In genomic region chr14:100106260-100106659, GRCh38 we compare ENCODE assay signal across 11 cellular contexts. TPM values are rescaled to one million over a fixed set of nuclear protein-coding genes. Genes with fewer than 3 reads are reported as not detected.
DNase-seq lines count a peak whose midpoint lies in the region; ATAC-seq and TF ChIP-seq lines count a peak whose summit lies in the region.
"Had no signal": no experiment of that assay in that cellular context is flagged by ENCODE, and none has a peak within 500 bp of the region (broad histone marks: within the 10 kb centered on the region; RNA-seq: fewer than 3 reads in every experiment).

No MANE protein-coding gene starts in this region.

- no peak for DNase-seq in HL-60 (ENCODE audit: low read depth in 1 of 2, low spot score in 1 of 2)
- DNase-seq in activated naive CD8-positive, alpha-beta T cell treated with anti-CD3 and anti-CD28 coated beads for 36 hours, result peak; percentile 68
- DNase-seq in stimulated activated CD4-positive, alpha-beta T cell treated with anti-CD3 and anti-CD28 coated beads, Interleukin-1b, Interleukin-23, amount 100 ng/mL, for 24 hours (ENCODE audit: low read depth in 4 of 4, low spot score in 1 of 4), result peak in 3 of 4 experiments; percentile 26 to 49 (median 37)
- DNase-seq in transverse colon, result no peak
- DNase-seq in omental fat pad (ENCODE audit: low spot score), result no peak
- DNase-seq: KBM-7 had no signal

- H3K27ac ChIP-seq in HL-60 (replicated peaks) (peak overlapping the region; percentile 36; the same call in 1 of the 2 replicates), transverse colon (no peak overlapping the region), gastroesophageal sphincter (no peak overlapping the region)
- H3K27ac ChIP-seq: ovary had no signal

- H3K36me3 Mint-ChIP-seq in activated naive CD8-positive, alpha-beta T cell treated with anti-CD3 and anti-CD28 coated beads for 36 hours, result peaks cover 73% of the 10 kb centered on the region

- 86 to 87% methylated on average over 7 to 9 of the region's 9 CpGs for WGBS in transverse colon (ENCODE audit: low coverage in 1 of 2), 2 donors
- 93 to 96% methylated on average over 6 to 9 of the region's 9 CpGs for WGBS in gastroesophageal sphincter (ENCODE audit: low coverage in 1 of 2), 2 donors

- TF ChIP-seq EP300 in transverse colon (IDR thresholded peaks at IDR 0.05; ENCODE audit: low read depth) (no peak), gastroesophageal sphincter (IDR thresholded peaks at IDR 0.05) (no peak)

- H3K9me3 Mint-ChIP-seq in activated naive CD8-positive, alpha-beta T cell treated with anti-CD3 and anti-CD28 coated beads for 36 hours, result no peaks in the 10 kb centered on the region

- H3K9me3 ChIP-seq in transverse colon (no peaks in the 10 kb centered on the region), gastroesophageal sphincter (no peaks in the 10 kb centered on the region)
- H3K9me3 ChIP-seq: ovary had no signal

- H3K4me1 ChIP-seq in transverse colon (peaks cover 15 to 57% (median 29%) of the 10 kb centered on the region in 4 donors), gastroesophageal sphincter (peaks cover 0 to 66% (median 37%) of the 10 kb centered on the region in 3 donors)

- H3K4me3 Mint-ChIP-seq in activated naive CD8-positive, alpha-beta T cell treated with anti-CD3 and anti-CD28 coated beads for 36 hours, result peak overlapping the region; percentile 56

- peaks cover 77% of the 10 kb centered on the region for H3K4me1 Mint-ChIP-seq in activated naive CD8-positive, alpha-beta T cell treated with anti-CD3 and anti-CD28 coated beads for 36 hours

- TF ChIP-seq CTCF in HL-60 (IDR thresholded peaks at IDR 0.05; ENCODE audit: insufficient read depth, low read length), result no peak
- no peak for TF ChIP-seq CTCF in transverse colon (IDR thresholded peaks at IDR 0.05)
- no peak for TF ChIP-seq CTCF in omental fat pad (IDR thresholded peaks at IDR 0.05)
- no peak for TF ChIP-seq CTCF in gastroesophageal sphincter (IDR thresholded peaks at IDR 0.05)

- no peak for TF ChIP-seq POLR2A in transverse colon (IDR thresholded peaks at IDR 0.05)
- TF ChIP-seq POLR2A in gastroesophageal sphincter (IDR thresholded peaks at IDR 0.05), result no peak

- peak; percentile 59 for ATAC-seq in activated CD4-positive, CD25-positive, alpha-beta regulatory T cell treated with anti-CD3 and anti-CD28 coated beads, Interleukin-2, amount 50 U/mL, for 24 hours
- ATAC-seq in GM19467 (IDR thresholded peaks at IDR 0.05; ENCODE audit: unreplicated experiment), result no peak
- ATAC-seq in omental fat pad (ENCODE audit: low FRiP score), result no peak
- no peak for ATAC-seq in gastroesophageal sphincter
- ATAC-seq: SK-N-SH treated with all-trans-retinoic acid at 6 μM for 48 hours had no signal

- H3K4me3 ChIP-seq in HL-60 (replicated peaks; ENCODE audit: insufficient read depth, low read length) (no peak overlapping the region), transverse colon (no peak overlapping the region), gastroesophageal sphincter (no peak overlapping the region)
- H3K4me3 ChIP-seq: ovary had no signal

- intact Hi-C loops in transverse colon (cut with DNase I; ENCODE audit: low total_unique reads), result loop anchor here (5.0 kb wide), 2 partner anchors 54 to 119 kb away; no protein-coding TSS in a partner anchor

- in situ Hi-C loops in transverse colon (cut with MboI; ENCODE audit: low pct_ligation_motif_present in 1 of 4, low pct_unique_long_range_greater_than_20kb in 1 of 4, low sequenced_read_pairs in 3 of 4), result loop anchor here in 3 of 4 donors (10.0 to 25.0 kb wide), 2 partner anchors 119 to 121 kb away; no protein-coding TSS in a partner anchor

- H3K27me3 Mint-ChIP-seq in activated naive CD8-positive, alpha-beta T cell treated with anti-CD3 and anti-CD28 coated beads for 36 hours, result no peaks in the 10 kb centered on the region

- H3K27ac Mint-ChIP-seq in activated naive CD8-positive, alpha-beta T cell treated with anti-CD3 and anti-CD28 coated beads for 36 hours, result peak overlapping the region; percentile 94

- H3K27me3 ChIP-seq in HL-60 (ENCODE audit: insufficient read depth, poor library complexity, severe bottlenecking) (no peaks in the 10 kb centered on the region), transverse colon (no peaks in the 10 kb centered on the region), gastroesophageal sphincter (no peaks in the 10 kb centered on the region)
- H3K27me3 ChIP-seq: ovary had no signal

- H3K36me3 ChIP-seq in transverse colon (no peaks in the 10 kb centered on the region), gastroesophageal sphincter (no peaks in the 10 kb centered on the region)
- H3K36me3 ChIP-seq: ovary had no signal

RNA-seq across cellular contexts. Expression of gene EVL, which starts 41.0 kb away (rescaled TPM):
- total RNA-seq in activated naive CD8-positive, alpha-beta T cell treated with anti-CD3 and anti-CD28 coated beads for 36 hours, result 100 to 1,000 TPM; 225 to 236 TPM
- 10 to 100 TPM; 22.8 to 86.4 (median 45.2) TPM for total RNA-seq in transverse colon
- total RNA-seq in omental fat pad, result 100 to 1,000 TPM in 1 of 4 donors, 10 to 100 TPM in 3; 33.7 to 148 (median 56.1) TPM
- 10 to 100 TPM; 36.1 to 42.6 (median 38.5) TPM for total RNA-seq in gastroesophageal sphincter

RNA-seq across cellular contexts. Expression of gene DEGS2, which starts 53.2 kb away (rescaled TPM):
- total RNA-seq in activated naive CD8-positive, alpha-beta T cell treated with anti-CD3 and anti-CD28 coated beads for 36 hours, result 1 to 10 TPM; 1.6 to 1.8 TPM
- total RNA-seq in transverse colon (10 to 100 TPM in 3 of 4 donors, 1 to 10 TPM in 1; 4.9 to 33.2 (median 23.7) TPM), omental fat pad (under 1 TPM in 3 of 4 donors, not detected in 1; 0.19 to 0.79 (median 0.19) TPM), gastroesophageal sphincter (under 1 TPM; 0.16 to 0.94 (median 0.68) TPM)

Comparison
In these comparisons a context has a peak if more than half of its experiments do, and no peak if none do; other contexts are left out.
1. DNase-seq: peak in activated naive CD8-positive, alpha-beta T cell treated with anti-CD3 and anti-CD28 coated beads for 36 hours (single experiment) and stimulated activated CD4-positive, alpha-beta T cell treated with anti-CD3 and anti-CD28 coated beads, Interleukin-1b, Interleukin-23, amount 100 ng/mL, for 24 hours (3 of 4); none in HL-60 (0 of 2), transverse colon (single experiment) and omental fat pad (single experiment).
2. ATAC-seq: peak in activated CD4-positive, CD25-positive, alpha-beta regulatory T cell treated with anti-CD3 and anti-CD28 coated beads, Interleukin-2, amount 50 U/mL, for 24 hours (2 of 2); none in GM19467 (single experiment), omental fat pad (single experiment) and gastroesophageal sphincter (single experiment).